ENCODE assay signal across 20 cellular contexts in genomic region chr2:199797431-199797830, GRCh38.
"Had no signal": no experiment of that assay in that cellular context is flagged by ENCODE, and none has a peak within 500 bp of the region (broad histone marks: within the 10 kb centered on the region; RNA-seq: fewer than 3 reads in every experiment).

No MANE protein-coding gene starts in this region.

- H3K4me3 Mint-ChIP-seq: naive B cell; nephron; stimulated activated memory B cell treated with anti-CD40 and anti-IgM and Interleukin-4, amounts not matched to agents 10 μg/mL and 1 μg/mL and 100 μg/mL, for 72 hours; stimulated activated naive CD8-positive, alpha-beta T cell treated with anti-CD3 and anti-CD28 coated beads, Interleukin-15, Interleukin-2, amounts not matched to agents 100 ng/mL and 50 ng/mL, for 24 hours had no signal

- H3K4me1 ChIP-seq: foreskin keratinocyte, right lobe of liver had no signal

- H3K27ac Mint-ChIP-seq: naive B cell; stimulated activated memory B cell treated with anti-CD40 and anti-IgM and Interleukin-4, amounts not matched to agents 10 μg/mL and 1 μg/mL and 100 μg/mL, for 72 hours; stimulated activated naive CD8-positive, alpha-beta T cell treated with anti-CD3 and anti-CD28 coated beads, Interleukin-15, Interleukin-2, amounts not matched to agents 100 ng/mL and 50 ng/mL, for 24 hours had no signal

- H3K27me3 ChIP-seq: esophagus muscularis mucosa, foreskin keratinocyte, right lobe of liver, spleen, testis, tibial nerve had no signal

- DNase-seq: cortex of kidney; effector memory CD4-positive, alpha-beta T cell; foreskin keratinocyte; mesendoderm; naive B cell; psoas muscle; retina; right lobe of liver; spleen; stimulated activated CD4-positive, alpha-beta T cell treated with anti-CD3 and anti-CD28 coated beads, Interleukin-15, amount 100 ng/mL, for 24 hours; stimulated activated CD4-positive, alpha-beta T cell treated with anti-CD3 and anti-CD28 coated beads, Interleukin-1b, Interleukin-23, amount 100 ng/mL, for 48 hours; stimulated activated CD4-positive, alpha-beta T cell treated with anti-CD3 and anti-CD28 coated beads, Interleukin-4, amount 100 ng/mL, for 24 hours; testis had no signal

- H3K36me3 ChIP-seq: esophagus muscularis mucosa, right lobe of liver, spleen, tibial nerve had no signal

- H2AFZ ChIP-seq: parathyroid adenoma had no signal

- H3K27ac ChIP-seq: epithelial cell of prostate, esophagus muscularis mucosa, foreskin keratinocyte, parathyroid adenoma, psoas muscle, right lobe of liver, spleen, testis, tibial nerve had no signal

- H3K9ac ChIP-seq: parathyroid adenoma had no signal

- H3K9me3 Mint-ChIP-seq: naive B cell; nephron; stimulated activated memory B cell treated with anti-CD40 and anti-IgM and Interleukin-4, amounts not matched to agents 10 μg/mL and 1 μg/mL and 100 μg/mL, for 72 hours; stimulated activated naive CD8-positive, alpha-beta T cell treated with anti-CD3 and anti-CD28 coated beads, Interleukin-15, Interleukin-2, amounts not matched to agents 100 ng/mL and 50 ng/mL, for 24 hours had no signal

- H3K9me3 ChIP-seq: esophagus muscularis mucosa, psoas muscle, right lobe of liver, spleen, testis, tibial nerve had no signal

- H3K4me3 ChIP-seq: esophagus muscularis mucosa, psoas muscle, right lobe of liver, spleen, testis, tibial nerve had no signal

- H3K27me3 Mint-ChIP-seq: naive B cell; stimulated activated memory B cell treated with anti-CD40 and anti-IgM and Interleukin-4, amounts not matched to agents 10 μg/mL and 1 μg/mL and 100 μg/mL, for 72 hours had no signal

- ATAC-seq: foreskin keratinocyte; psoas muscle; stimulated activated memory B cell treated with anti-CD40 and anti-IgM and Interleukin-4, amounts not matched to agents 10 μg/mL and 1 μg/mL and 100 μg/mL, for 72 hours had no signal

- H3K36me3 Mint-ChIP-seq: naive B cell had no signal

- H3K4me1 Mint-ChIP-seq: naive B cell; stimulated activated memory B cell treated with anti-CD40 and anti-IgM and Interleukin-4, amounts not matched to agents 10 μg/mL and 1 μg/mL and 100 μg/mL, for 72 hours had no signal

- H3K79me2 ChIP-seq: parathyroid adenoma had no signal
